Comparison of ENCODE assay signal across 22 cellular contexts in the genomic region with DNA sequence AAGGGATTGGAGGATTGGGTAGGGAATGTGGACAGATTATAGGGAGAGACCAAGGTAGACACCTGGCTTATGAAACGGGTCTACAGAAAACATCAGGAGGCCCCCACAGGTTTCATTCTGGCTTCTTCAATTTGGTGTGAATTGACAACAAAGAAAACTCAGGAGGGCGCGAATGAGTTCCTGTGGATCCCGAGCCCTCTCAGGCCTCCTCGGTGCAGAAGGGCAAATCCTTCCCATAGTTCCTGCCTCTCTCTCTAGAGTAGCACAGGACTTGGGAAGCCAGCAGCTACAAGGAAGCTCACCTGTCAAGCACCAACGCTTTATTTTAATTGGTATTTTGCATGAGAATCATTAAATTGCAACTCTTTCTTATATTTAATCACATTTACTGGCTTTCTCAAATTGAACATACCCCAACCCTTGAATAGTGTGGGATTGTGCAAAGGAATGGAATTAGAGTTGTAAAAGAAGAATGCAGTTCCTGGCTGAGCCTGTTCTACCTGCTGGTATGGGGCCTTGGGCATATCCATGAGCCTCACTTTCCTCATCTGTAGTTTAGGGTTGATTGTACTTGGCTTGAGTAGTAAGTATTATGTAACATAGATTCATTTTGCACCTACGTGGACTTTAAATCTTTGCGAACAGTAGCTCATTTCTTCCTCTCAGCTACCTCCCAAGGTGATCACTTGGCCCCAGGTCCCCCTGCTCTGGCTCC.
"Had no signal": no experiment of that assay in that cellular context is flagged by ENCODE, and none has a peak within 500 bp of the region (broad histone marks: within the 10 kb centered on the region; RNA-seq: fewer than 3 reads in every experiment).

No MANE protein-coding gene starts in this region.

- ATAC-seq: activated CD4-positive, alpha-beta T cell treated with anti-CD3 and anti-CD28 coated beads for 36 hours; left lung had no signal

- H3K9me3 Mint-ChIP-seq: activated CD4-positive, alpha-beta memory T cell treated with anti-CD3 and anti-CD28 coated beads, Interleukin-2, amount 10 ng/mL, durations not matched to agents 7 days and 5 days; activated naive CD4-positive, alpha-beta T cell treated with anti-CD3 and anti-CD28 coated beads, Interleukin-2, amount 50 U/mL, for 24 hours; activated T-cell treated with anti-CD3 and anti-CD28 coated beads, Interleukin-2, amount 50 U/mL, for 24 hours; nephron; stimulated activated memory B cell treated with anti-CD40 and anti-IgM and Interleukin-4, amounts not matched to agents 10 μg/mL and 1 μg/mL and 100 μg/mL, for 72 hours; T-helper 1 cell treated with Interleukin-12 subunit alpha and Interleukin-12 subunit beta and Interleukin-4 antibody, amounts not matched to agents 30 μg/mL and 1 μg/mL, for 36 hours had no signal

- H3K27ac Mint-ChIP-seq: activated CD4-positive, alpha-beta memory T cell treated with anti-CD3 and anti-CD28 coated beads, Interleukin-2, amount 10 ng/mL, durations not matched to agents 7 days and 5 days; activated CD4-positive, alpha-beta T cell treated with anti-CD3 and anti-CD28 coated beads for 36 hours; activated naive CD4-positive, alpha-beta T cell treated with anti-CD3 and anti-CD28 coated beads, Interleukin-2, amount 50 U/mL, for 24 hours; activated T-cell treated with anti-CD3 and anti-CD28 coated beads, Interleukin-2, amount 50 U/mL, for 24 hours; stimulated activated memory B cell treated with anti-CD40 and anti-IgM and Interleukin-4, amounts not matched to agents 10 μg/mL and 1 μg/mL and 100 μg/mL, for 72 hours; T-helper 1 cell treated with Interleukin-12 subunit alpha and Interleukin-12 subunit beta and Interleukin-4 antibody, amounts not matched to agents 30 μg/mL and 1 μg/mL, for 36 hours had no signal

- H3K4me3 ChIP-seq: adrenal gland, cardiac muscle cell, colonic mucosa, left lung, sigmoid colon, tibial nerve, vagina had no signal

- H3K9me3 ChIP-seq: adrenal gland, colonic mucosa, left lung, sigmoid colon, tibial nerve, vagina had no signal

- H3K36me3 ChIP-seq: adrenal gland, cardiac muscle cell, colonic mucosa, left lung, sigmoid colon, tibial nerve, vagina, WERI-Rb-1 had no signal

- H3K36me3 Mint-ChIP-seq: activated naive CD4-positive, alpha-beta T cell treated with anti-CD3 and anti-CD28 coated beads, Interleukin-2, amount 50 U/mL, for 24 hours; stimulated activated memory B cell treated with anti-CD40 and anti-IgM and Interleukin-4, amounts not matched to agents 10 μg/mL and 1 μg/mL and 100 μg/mL, for 72 hours had no signal

- H3K27me3 Mint-ChIP-seq: activated CD4-positive, alpha-beta memory T cell treated with anti-CD3 and anti-CD28 coated beads, Interleukin-2, amount 10 ng/mL, durations not matched to agents 7 days and 5 days; activated CD4-positive, alpha-beta T cell treated with anti-CD3 and anti-CD28 coated beads for 36 hours; activated naive CD4-positive, alpha-beta T cell treated with anti-CD3 and anti-CD28 coated beads, Interleukin-2, amount 50 U/mL, for 24 hours; activated T-cell treated with anti-CD3 and anti-CD28 coated beads, Interleukin-2, amount 50 U/mL, for 24 hours; stimulated activated memory B cell treated with anti-CD40 and anti-IgM and Interleukin-4, amounts not matched to agents 10 μg/mL and 1 μg/mL and 100 μg/mL, for 72 hours had no signal

- H3K4me1 ChIP-seq: colonic mucosa had no signal

- H3K27ac ChIP-seq: adrenal gland, cardiac muscle cell, colonic mucosa, left lung, sigmoid colon, tibial nerve, vagina, WERI-Rb-1 had no signal

- H3K4me3 Mint-ChIP-seq: activated CD4-positive, alpha-beta memory T cell treated with anti-CD3 and anti-CD28 coated beads, Interleukin-2, amount 10 ng/mL, durations not matched to agents 7 days and 5 days; activated CD4-positive, alpha-beta T cell treated with anti-CD3 and anti-CD28 coated beads for 36 hours; activated naive CD4-positive, alpha-beta T cell treated with anti-CD3 and anti-CD28 coated beads, Interleukin-2, amount 50 U/mL, for 24 hours; activated T-cell treated with anti-CD3 and anti-CD28 coated beads, Interleukin-2, amount 50 U/mL, for 24 hours; nephron; stimulated activated memory B cell treated with anti-CD40 and anti-IgM and Interleukin-4, amounts not matched to agents 10 μg/mL and 1 μg/mL and 100 μg/mL, for 72 hours; T-helper 1 cell treated with Interleukin-12 subunit alpha and Interleukin-12 subunit beta and Interleukin-4 antibody, amounts not matched to agents 30 μg/mL and 1 μg/mL, for 36 hours had no signal

- FAIRE-seq: kidney had no signal

- H3K27me3 ChIP-seq: adrenal gland, cardiac muscle cell, colonic mucosa, left lung, sigmoid colon, tibial nerve, vagina had no signal

- DNase-seq: activated CD4-positive, alpha-beta memory T cell treated with anti-CD3 and anti-CD28 coated beads, Interleukin-2, amount 10 ng/mL, durations not matched to agents 7 days and 5 days; activated CD4-positive, alpha-beta T cell treated with anti-CD3 and anti-CD28 coated beads for 36 hours; activated effector memory CD4-positive, alpha-beta T cell treated with anti-CD3 and anti-CD28 coated beads, Interleukin-2, amount 50 U/mL, for 16 hours; activated T-cell treated with anti-CD3 and anti-CD28 coated beads, Interleukin-2, amount 50 U/mL, for 24 hours; adrenal gland; colonic mucosa; glutamatergic neuron; hypothalamus; kidney; left lung; mesenchymal stem cell; occipital lobe; sigmoid colon; stimulated activated CD4-positive, alpha-beta T cell treated with anti-CD3 and anti-CD28 coated beads, Interleukin-12 subunit alpha, Interleukin-12 subunit beta, amount 100 ng/mL, for 4 hours; WERI-Rb-1 had no signal
